Comparison of ENCODE assay signal across 21 cellular contexts in genomic region chr16:17356243-17356933, GRCh38.
DNase-seq lines count a peak whose midpoint lies in the region; ATAC-seq, FAIRE-seq and TF ChIP-seq lines count a peak whose summit lies in the region.
"Had no signal": no experiment of that assay in that cellular context is flagged by ENCODE, and none has a peak within 500 bp of the region (broad histone marks: within the 10 kb centered on the region; RNA-seq: fewer than 3 reads in every experiment).

No MANE protein-coding gene starts in this region.

- H3K4me1 Mint-ChIP-seq in Calu3 (ENCODE audit: low read depth, unreplicated experiment) = peaks cover 20% of the 10 kb centered on the region

- H3K27me3 ChIP-seq in BLaER1 (no peaks in the 10 kb centered on the region), pancreas (no peaks in the 10 kb centered on the region)

- H3K27ac ChIP-seq in BLaER1 (peak overlapping the region; percentile 80), kidney (ENCODE audit: low read depth in 2 of 2, low read length in 2 of 2) (no peak overlapping the region), pancreas (peak overlapping the region in 3 of 4 donors; percentile 39 to 61 (median 46))

- BruUV-seq in Calu3 (replicated peaks; lab: Mats Ljungman, UMichigan) = no TSS peak

- WGBS in pancreas, 2 donors = 53 to 62% methylated on average over 11 of the region's 11 CpGs

- H3K36me3 ChIP-seq in BLaER1 (peaks cover 32% of the 10 kb centered on the region), kidney (ENCODE audit: control insufficient read depth in 1 of 2, insufficient read depth in 2 of 2, low read length in 2 of 2) (no peaks in the 10 kb centered on the region), pancreas (no peaks in the 10 kb centered on the region)

- H4K20me1 ChIP-seq in BLaER1 = peaks cover 8% of the 10 kb centered on the region; the same call in 1 of the 2 replicates

- intact Hi-C loops in Calu3 (cut with micrococcal nuclease; ENCODE audit: unreplicated experiment) = loop anchor here (1.0 to 5.0 kb wide), 2 partner anchors 8 to 54 kb away; no protein-coding TSS in a partner anchor
- intact Hi-C loops in kidney (cut with DNase I) = no loop called here
- intact Hi-C loops in pancreas (cut with DNase I) = no loop called here

- H3K9ac ChIP-seq in BLaER1 (peak overlapping the region; percentile 53; the same call in 1 of the 2 replicates), kidney (ENCODE audit: low read length in 2 of 2) (no peak overlapping the region)

- peaks cover 100% of the 10 kb centered on the region for H3K4me1 ChIP-seq in BLaER1
- H3K4me1 ChIP-seq in kidney (ENCODE audit: control insufficient read depth in 1 of 2, insufficient read depth in 1 of 2, low read depth in 1 of 2, low read length in 2 of 2) = peaks cover 0 to 10% of the 10 kb centered on the region in 2 donors
- H3K4me1 ChIP-seq in pancreas = no peaks in the 10 kb centered on the region

- H3K9me3 ChIP-seq in BLaER1 (no peaks in the 10 kb centered on the region), kidney (ENCODE audit: control insufficient read depth in 1 of 2, low read length in 2 of 2) (no peaks in the 10 kb centered on the region), pancreas (no peaks in the 10 kb centered on the region)

- no peak for TF ChIP-seq CTCF in Calu3 (IDR thresholded peaks at IDR 0.05; ENCODE audit: unreplicated experiment)
- no peak for TF ChIP-seq CTCF in kidney (IDR thresholded peaks at IDR 0.05; ENCODE audit: borderline replicate concordance, extremely low read depth, insufficient read depth)
- no peak for TF ChIP-seq CTCF in pancreas (IDR thresholded peaks at IDR 0.05)

- no peaks in the 10 kb centered on the region for H3K36me3 Mint-ChIP-seq in Calu3 (ENCODE audit: insufficient read depth, unreplicated experiment)

- H3K27ac Mint-ChIP-seq in Calu3 (ENCODE audit: unreplicated experiment) = no peak overlapping the region
- H3K27ac Mint-ChIP-seq: CD8-positive, alpha-beta T cell; GM23338; IgD-negative memory B cell had no signal

- H3K4me3 ChIP-seq in BLaER1 = no peak overlapping the region
- no peak overlapping the region for H3K4me3 ChIP-seq in kidney (ENCODE audit: low read length in 2 of 2)
- no peak overlapping the region for H3K4me3 ChIP-seq in pancreas
- H3K4me3 ChIP-seq: GM23338 had no signal

- H3K27me3 Mint-ChIP-seq in Calu3 (ENCODE audit: unreplicated experiment) = no peaks in the 10 kb centered on the region
- H3K27me3 Mint-ChIP-seq: IgD-negative memory B cell had no signal

- H3K4me3 Mint-ChIP-seq in Calu3 (ENCODE audit: low read depth, unreplicated experiment) = peak overlapping the region; percentile 16
- H3K4me3 Mint-ChIP-seq: CD8-positive, alpha-beta T cell; GM23338; IgD-negative memory B cell had no signal

- H3K4me2 ChIP-seq in BLaER1 = peak overlapping the region; percentile 76
- H3K4me2 ChIP-seq: GM23338 had no signal

- FAIRE-seq in kidney (lab: Jason Lieb, UNC) = no peak
- no peak for FAIRE-seq in pancreas (lab: Jason Lieb, UNC)
- FAIRE-seq: D721Med had no signal

- H3K9me3 Mint-ChIP-seq in Calu3 (ENCODE audit: low read depth, unreplicated experiment) = no peaks in the 10 kb centered on the region
- H3K9me3 Mint-ChIP-seq: CD8-positive, alpha-beta T cell; GM23338 had no signal

- ATAC-seq in pancreas = peak; percentile 45 to 75 (median 64)
- ATAC-seq: CD8-positive, alpha-beta T cell; GM23338; HCT116 had no signal

- DNase-seq in Calu3 = peak; percentile 47
- DNase-seq in kidney = peak; percentile 39
- no peak for DNase-seq in pancreas
- DNase-seq in superior temporal gyrus (ENCODE audit: extremely low spot score) = no peak
- no peak for DNase-seq in activated effector memory CD4-positive, alpha-beta T cell treated with Interleukin-2 at 50 U/mL for 16 hours
- DNase-seq in islet precursor cell = no peak
- no peak for DNase-seq in activated effector memory CD4-positive, alpha-beta T cell treated with anti-CD3 and anti-CD28 coated beads, Interleukin-2, amount 50 U/mL, for 16 hours
- DNase-seq: CD8-positive, alpha-beta T cell; DMS79; Kasumi-1; NCI-H1105; NCI-H1694; NCI-H2107; NCI-H748 treated with DMSO at 0.1 percent for 48 hours; OCI-M1; SHP77 treated with DMSO at 0.1 percent for 48 hours had no signal

- CTCF ChIA-PET in Calu3 (lab: Charles Lee) = interaction anchor here (0.9 to 1.3 kb wide), 5 partner anchors 8 to 120 kb away, joined by 3 to 4 read pairs (median 3); no protein-coding TSS in a partner anchor

Comparison
In these comparisons a context has a peak if more than half of its experiments do, and no peak if none do; other contexts are left out.
1. H3K27ac ChIP-seq: peak in BLaER1 (single experiment) and pancreas (3 of 4); none in kidney (0 of 2).
2. DNase-seq: peak in Calu3 (single experiment) and kidney (single experiment); none in pancreas (0 of 6), superior temporal gyrus (single experiment), activated effector memory CD4-positive, alpha-beta T cell treated with Interleukin-2 at 50 U/mL for 16 hours (single experiment), islet precursor cell (single experiment) and activated effector memory CD4-positive, alpha-beta T cell treated with anti-CD3 and anti-CD28 coated beads, Interleukin-2, amount 50 U/mL, for 16 hours (single experiment).